In genomic region chr15:85831415-85832113, GRCh38 we compare ENCODE assay signal across 9 cellular contexts. TPM values are rescaled to one million over a fixed set of nuclear protein-coding genes. Genes with fewer than 3 reads are reported as not detected.
DNase-seq lines count a peak whose midpoint lies in the region; ATAC-seq, FAIRE-seq and TF ChIP-seq lines count a peak whose summit lies in the region.
"Had no signal": no experiment of that assay in that cellular context is flagged by ENCODE, and none has a peak within 500 bp of the region (broad histone marks: within the 10 kb centered on the region; RNA-seq: fewer than 3 reads in every experiment).

No MANE protein-coding gene starts in this region.

- TF ChIP-seq CTCF in astrocyte (IDR thresholded peaks at IDR 0.05; ENCODE audit: insufficient read depth, low read depth, low read length) (peak; percentile 65), sigmoid colon (IDR thresholded peaks at IDR 0.05) (peak; percentile 38 to 57 (median 47))

- H3K27me3 ChIP-seq in astrocyte (ENCODE audit: insufficient read depth, low read length) (peaks cover 2% of the 10 kb centered on the region), sigmoid colon (no peaks in the 10 kb centered on the region)

- no peak overlapping the region for H3K27ac ChIP-seq in astrocyte (ENCODE audit: low read depth, low read length)
- no peak overlapping the region for H3K27ac ChIP-seq in sigmoid colon

- H3K4me3 ChIP-seq in astrocyte (ENCODE audit: insufficient read depth, low read depth, low read length) (no peak overlapping the region), sigmoid colon (no peak overlapping the region)

- peak; percentile 74 for DNase-seq in Right ventricle myocardium inferior (ENCODE audit: missing footprints)
- no peak for DNase-seq in cardiac septum (ENCODE audit: low spot score)
- DNase-seq in NCI-H82 (lab: John Stamatoyannopoulos, UW): peak; percentile 87
- peak; percentile 30 for DNase-seq in astrocyte (ENCODE audit: low read depth)
- peak; percentile 64 for DNase-seq in hepatic stellate cell (ENCODE audit: low spot score)
- DNase-seq in sigmoid colon: peak; percentile 80
- no peak for DNase-seq in GM19239 (ENCODE audit: insufficient read length, low spot score)

- no peak overlapping the region for H3K4me2 ChIP-seq in astrocyte (ENCODE audit: low read length)

- FAIRE-seq in astrocyte (lab: Jason Lieb, UNC) (no peak), GM19239 (lab: Jason Lieb, UNC) (no peak)

- TF ChIP-seq EP300 in sigmoid colon (IDR thresholded peaks at IDR 0.05): no peak

- peak overlapping the region; percentile 35 for H2AFZ ChIP-seq in astrocyte (ENCODE audit: low read depth, low read length)

- H3K4me3 Mint-ChIP-seq in astrocyte (ENCODE audit: unreplicated experiment): no peak overlapping the region
- H3K4me3 Mint-ChIP-seq: activated naive CD4-positive, alpha-beta T cell treated with anti-CD3 and anti-CD28 coated beads, Interleukin-2, amount 50 U/mL, for 24 hours had no signal

- no peaks in the 10 kb centered on the region for H3K9me3 Mint-ChIP-seq in astrocyte (ENCODE audit: unreplicated experiment)
- H3K9me3 Mint-ChIP-seq: activated naive CD4-positive, alpha-beta T cell treated with anti-CD3 and anti-CD28 coated beads, Interleukin-2, amount 50 U/mL, for 24 hours had no signal

- WGBS in sigmoid colon, 2 donors: 39 to 63% methylated on average over 15 of the region's 15 CpGs

- H3K4me1 ChIP-seq in astrocyte (ENCODE audit: insufficient read depth, low read length) (no peaks in the 10 kb centered on the region), sigmoid colon (no peaks in the 10 kb centered on the region)

- no peak for TF ChIP-seq POLR2A in sigmoid colon (IDR thresholded peaks at IDR 0.05)

- peaks cover 10% of the 10 kb centered on the region for H3K27me3 Mint-ChIP-seq in astrocyte (ENCODE audit: low read depth, unreplicated experiment)
- H3K27me3 Mint-ChIP-seq: activated naive CD4-positive, alpha-beta T cell treated with anti-CD3 and anti-CD28 coated beads, Interleukin-2, amount 50 U/mL, for 24 hours had no signal

- no peaks in the 10 kb centered on the region for H3K36me3 Mint-ChIP-seq in astrocyte (ENCODE audit: low read depth, unreplicated experiment)
- H3K36me3 Mint-ChIP-seq: activated naive CD4-positive, alpha-beta T cell treated with anti-CD3 and anti-CD28 coated beads, Interleukin-2, amount 50 U/mL, for 24 hours had no signal

- ATAC-seq in Right ventricle myocardium inferior (peak; percentile 93), HG02798 (IDR thresholded peaks at IDR 0.05; ENCODE audit: poor library complexity, unreplicated experiment) (no peak)

- H4K20me1 ChIP-seq in astrocyte (ENCODE audit: insufficient read depth, low read length): no peaks in the 10 kb centered on the region

- H3K9ac ChIP-seq in astrocyte (ENCODE audit: low read length): no peak overlapping the region

- H3K9me3 ChIP-seq in astrocyte (ENCODE audit: insufficient read depth, low read depth, low read length): no peaks in the 10 kb centered on the region
- H3K9me3 ChIP-seq in sigmoid colon: no peaks in the 10 kb centered on the region

- H3K27ac Mint-ChIP-seq in astrocyte (ENCODE audit: unreplicated experiment): no peak overlapping the region
- H3K27ac Mint-ChIP-seq: activated naive CD4-positive, alpha-beta T cell treated with anti-CD3 and anti-CD28 coated beads, Interleukin-2, amount 50 U/mL, for 24 hours had no signal

- H3K4me1 Mint-ChIP-seq in astrocyte (ENCODE audit: low read depth, unreplicated experiment): peaks cover 5% of the 10 kb centered on the region
- H3K4me1 Mint-ChIP-seq: activated naive CD4-positive, alpha-beta T cell treated with anti-CD3 and anti-CD28 coated beads, Interleukin-2, amount 50 U/mL, for 24 hours had no signal

- intact Hi-C loops in Right ventricle myocardium inferior (cut with DNase I) (loop anchor here (2.0 to 10.0 kb wide), 3 partner anchors 79 to 347 kb away; no protein-coding TSS in a partner anchor), cardiac septum (cut with DNase I) (no loop called here), sigmoid colon (cut with DNase I) (loop anchor here (1.0 to 10.0 kb wide), 4 partner anchors 39 to 517 kb away; partner anchors contain the start of gene KLHL25)

- H3K36me3 ChIP-seq in astrocyte (ENCODE audit: insufficient read depth, low read length): no peaks in the 10 kb centered on the region
- no peaks in the 10 kb centered on the region for H3K36me3 ChIP-seq in sigmoid colon

- H3K79me2 ChIP-seq in astrocyte (ENCODE audit: insufficient read depth, low read length): no peaks in the 10 kb centered on the region

RNA-seq across cellular contexts. Expression of gene KLHL25, which starts 36.8 kb away (rescaled TPM):
- total RNA-seq in Right ventricle myocardium inferior: 4.5 TPM
- 5.1 TPM for total RNA-seq in cardiac septum
- total RNA-seq in astrocyte: 4.7 and 5.6 TPM in 2 replicates
- total RNA-seq in sigmoid colon: 1 to 10 TPM; 4.1 to 9.0 (median 6.9) TPM
- 1 to 10 TPM; 3.0 to 7.7 (median 4.6) TPM for polyA plus RNA-seq in sigmoid colon

Comparison
In these comparisons a context has a peak if more than half of its experiments do, and no peak if none do; other contexts are left out.
1. DNase-seq: peak in Right ventricle myocardium inferior (single experiment), NCI-H82 (single experiment), astrocyte (single experiment), hepatic stellate cell (single experiment) and sigmoid colon (single experiment); none in cardiac septum (single experiment) and GM19239 (single experiment).